Comparison of ENCODE assay signal across 1 cellular context in genomic region chr10:49260636-49261296, GRCh38.
A peak's percentile ranks its signal among the peaks of the same experiment; 100 is the strongest.
TF ChIP-seq lines count a peak whose summit lies in the region.

No MANE protein-coding gene starts in this region.

TF ChIP-seq in K562, 482 proteins besides CTCF, POLR2A, EP300 and RAD21 (continued from another document):
- TF ChIP-seq CLOCK (CRISPR knock-in tag; IDR thresholded peaks at IDR 0.05; ENCODE audit: borderline replicate concordance) (no peak), RAD51 (IDR thresholded peaks at IDR 0.05; ENCODE audit: borderline replicate concordance, low read depth) (no peak), CTCFL (IDR thresholded peaks at IDR 0.05; ENCODE audit: borderline replicate concordance, insufficient read depth, low read depth, low read length, poor library complexity, severe bottlenecking) (no peak), ZNF133 (CRISPR knock-in tag; IDR thresholded peaks at IDR 0.05) (no peak), ZNF282 (CRISPR knock-in tag; IDR thresholded peaks at IDR 0.05) (no peak), SMARCC2 (IDR thresholded peaks at IDR 0.05; ENCODE audit: low read depth) (peak; percentile 59; the same call in 1 of the 2 replicates), NFXL1 (CRISPR knock-in tag; IDR thresholded peaks at IDR 0.05) (no peak), NFE2L1 (tag; IDR thresholded peaks at IDR 0.05; ENCODE audit: borderline replicate concordance, low read depth) (no peak), RBM39 (optimal IDR thresholded peaks at IDR 0.05; ENCODE audit: low read depth, low read length) (no peak), PRDM10 (IDR thresholded peaks at IDR 0.05; ENCODE audit: partially characterized antibody) (no peak), FOXP1 (CRISPR knock-in tag; IDR thresholded peaks at IDR 0.05) (no peak), ATF4 (CRISPR knock-in tag; IDR thresholded peaks at IDR 0.05) (no peak), MAFG (tag; conservative IDR thresholded peaks at IDR 0.05) (peak; percentile 56), KDM4B (IDR thresholded peaks at IDR 0.05; ENCODE audit: borderline replicate concordance in 2 of 2, low read depth in 1 of 2) (no peak), DIDO1 (tag; IDR thresholded peaks at IDR 0.05; ENCODE audit: low read depth) (no peak), ESRRB (CRISPR knock-in tag; IDR thresholded peaks at IDR 0.05; ENCODE audit: borderline replicate concordance) (no peak), NELFE (IDR thresholded peaks at IDR 0.05; ENCODE audit: insufficient read depth, insufficient read length) (no peak), C11orf30 (IDR thresholded peaks at IDR 0.05; ENCODE audit: low read depth) (peak; percentile 73), MBD2 (IDR thresholded peaks at IDR 0.05; ENCODE audit: borderline replicate concordance, low read depth) (no peak)
